1 cellular context compared by ENCODE assay signal in genomic region chr7:112204072-112204775, GRCh38.
TF ChIP-seq lines count a peak whose summit lies in the region.

No MANE protein-coding gene starts in this region.

TF ChIP-seq in H1, 55 proteins besides CTCF, POLR2A, EP300 and RAD21 (continued from another document):
- TF ChIP-seq MAFK (IDR thresholded peaks at IDR 0.05; ENCODE audit: low read depth, low read length) (no peak), CHD7 (IDR thresholded peaks at IDR 0.05; ENCODE audit: insufficient replicate concordance, low read length) (no peak), TAF1 (IDR thresholded peaks at IDR 0.05; ENCODE audit: low read depth, low read length) (no peak), E2F6 (IDR thresholded peaks at IDR 0.05) (no peak), EZH2 (IDR thresholded peaks at IDR 0.05; ENCODE audit: low read depth, low read length, severe bottlenecking) (no peak)
